ENCODE assay signal across 8 cellular contexts in the genomic region with DNA sequence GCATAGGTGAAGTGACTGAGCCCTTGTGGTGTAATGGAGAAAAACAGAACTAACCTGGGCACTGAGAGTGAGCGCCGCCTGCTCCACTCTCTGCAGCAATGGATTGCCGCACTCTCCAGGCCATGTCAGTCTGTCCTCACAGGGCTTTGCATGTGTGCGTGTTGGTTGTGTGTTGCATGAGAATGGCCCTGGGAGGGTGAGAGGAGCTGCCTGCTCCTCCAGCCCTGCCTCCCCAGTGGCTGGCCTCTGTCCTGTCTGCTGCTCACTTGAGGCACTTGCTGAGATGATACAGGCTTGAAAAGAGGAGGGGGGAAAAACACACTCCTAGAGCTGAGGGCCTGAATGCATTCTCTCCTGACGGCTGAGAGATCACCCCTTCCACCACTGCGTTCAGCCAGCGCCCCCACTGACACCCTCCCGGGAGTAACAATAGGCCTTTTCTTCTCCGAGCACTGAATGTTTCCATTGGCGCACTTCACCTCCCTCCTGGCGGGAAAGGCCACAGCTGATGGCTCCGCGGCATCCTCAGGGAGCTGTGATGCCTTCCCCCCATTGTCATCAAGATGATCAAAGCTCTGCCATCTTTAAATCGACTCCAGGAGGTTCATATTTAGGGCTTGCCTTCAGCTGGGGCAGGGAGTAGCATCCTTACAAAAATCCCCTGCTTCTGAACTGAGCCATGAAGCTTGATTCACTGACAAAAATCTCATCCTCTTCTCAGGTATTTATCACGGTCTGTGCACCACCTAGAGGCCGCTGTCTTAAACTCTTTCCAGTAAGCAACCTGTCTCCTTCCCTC. TPM values are rescaled to one million over a fixed set of nuclear protein-coding genes. Genes with fewer than 3 reads are reported as not detected.
DNase-seq lines count a peak whose midpoint lies in the region; ATAC-seq, FAIRE-seq and TF ChIP-seq lines count a peak whose summit lies in the region.

No MANE protein-coding gene starts in this region.

- H3K9ac ChIP-seq in OCI-LY3 (ENCODE audit: low read length) (no peak overlapping the region), K562 (ENCODE audit: insufficient read depth in 1 of 2, low read depth in 2 of 2, low read length in 2 of 2) (no peak overlapping the region)

- peak; percentile 70 for ATAC-seq in GM18499 (IDR thresholded peaks at IDR 0.05; ENCODE audit: insufficient read depth, unreplicated experiment)
- ATAC-seq in K562, result peak; percentile 88

- intact Hi-C loops in K562 (cut with micrococcal nuclease), result loop anchor here (1.0 to 10.0 kb wide), 5 partner anchors 288 to 980 kb away; a partner anchor contains a TSS

- H3K4me2 ChIP-seq in OCI-LY3 (ENCODE audit: low read length) (no peak overlapping the region), K562 (ENCODE audit: insufficient read depth, low read length) (no peak overlapping the region)

- peaks cover 8% of the 10 kb centered on the region for H3K4me1 ChIP-seq in OCI-LY3 (ENCODE audit: low read length)
- H3K4me1 ChIP-seq in K562 (replicated peaks in 1 of 2; ENCODE audit: control insufficient read depth in 2 of 2, insufficient read depth in 2 of 2, low read length in 2 of 2), result no peaks in the 10 kb centered on the region; a peak in 2 of 5 replicates

- peak; percentile 66 for DNase-seq in AG10803 (ENCODE audit: low read depth)
- peak; percentile 72 for DNase-seq in HT-29 (ENCODE audit: low spot score)
- DNase-seq in K562 (ENCODE audit: extremely low read depth in 1 of 4, low spot score in 3 of 4), result peak in 2 of 4 experiments; percentile 32 to 58
- peak; percentile 53 for DNase-seq in smooth muscle cell of the brain vasculature (ENCODE audit: low read depth, low spot score)
- no peak for DNase-seq in NCI-H187 treated with DMSO at 0.1 percent for 48 hours (lab: John Stamatoyannopoulos, UW)

- CTCF ChIA-PET in K562 (lab: Yijun Ruan, JAX; ENCODE audit: low intra/inter-chr PET ratio), result interaction anchor here (0.6 to 1.5 kb wide), 5 partner anchors 566 to 1443 kb away, joined by 3 to 7 read pairs (median 5); no protein-coding TSS in a partner anchor

- no peaks in the 10 kb centered on the region for H3K9me1 ChIP-seq in K562 (ENCODE audit: control insufficient read depth, insufficient read depth, low read length)

- H3K36me3 ChIP-seq in OCI-LY3 (replicated peaks; ENCODE audit: low read depth, low read length) (no peaks in the 10 kb centered on the region), K562 (ENCODE audit: control insufficient read depth, insufficient read depth, low read length) (no peaks in the 10 kb centered on the region)

- H3K4me3 ChIP-seq in AG10803 (ENCODE audit: low read length) (no peak overlapping the region), OCI-LY3 (ENCODE audit: low read length) (no peak overlapping the region), K562 (no peak overlapping the region), iPS-18c (ENCODE audit: insufficient read depth, low read depth, low read length) (peak overlapping the region; percentile 16; the same call in 1 of the 2 replicates)

- 6% methylated on average over 16 of the region's 16 CpGs for WGBS in K562 (ENCODE audit: insufficient coverage, low coverage, missing lambda C conversion rate)

- TF ChIP-seq EP300 in K562 (IDR thresholded peaks at IDR 0.05; ENCODE audit: low read length), result no peak

- no peaks in the 10 kb centered on the region for H3K79me2 ChIP-seq in OCI-LY3 (ENCODE audit: low read length)
- no peaks in the 10 kb centered on the region for H3K79me2 ChIP-seq in K562 (ENCODE audit: control insufficient read depth, insufficient read depth, low read length)

- BruUV-seq in K562 (replicated peaks; lab: Mats Ljungman, UMichigan), result no TSS peak

- H4K20me1 ChIP-seq in OCI-LY3 (ENCODE audit: insufficient read depth, low read length) (no peaks in the 10 kb centered on the region), K562 (replicated peaks; ENCODE audit: control insufficient read depth, insufficient read depth, low read length) (no peaks in the 10 kb centered on the region)

- H2AFZ ChIP-seq in OCI-LY3 (ENCODE audit: low read depth, low read length) (no peak overlapping the region), K562 (ENCODE audit: low read depth, low read length) (no peak overlapping the region)

- peak; percentile 70 for FAIRE-seq in K562 (lab: Jason Lieb, UNC)

- no peak overlapping the region for H3K27ac ChIP-seq in OCI-LY3 (ENCODE audit: low read length)
- no peak overlapping the region for H3K27ac ChIP-seq in K562 (ENCODE audit: extremely low read depth, low read depth, low read length)

- TF ChIP-seq RAD21 in K562 (CRISPR knock-in tag; conservative IDR thresholded peaks at IDR 0.05 in 1 of 2, IDR thresholded peaks at IDR 0.05 in 1 of 2), result peak; percentile 60 to 78

- POLR2A ChIA-PET in K562 (lab: Yijun Ruan, JAX), result interaction anchor here (1.3 kb wide), 1 partner anchor 9 kb away, joined by 3 read pairs; no protein-coding TSS in a partner anchor

- H3K27me3 ChIP-seq in OCI-LY3 (ENCODE audit: low read depth, low read length) (peaks cover 36% of the 10 kb centered on the region), K562 (ENCODE audit: control insufficient read depth in 2 of 2, insufficient read depth in 2 of 2, low read length in 2 of 2) (peaks cover 26 to 55% of the 10 kb centered on the region in 2 experiments)

- no peaks in the 10 kb centered on the region for H3K9me3 ChIP-seq in OCI-LY3 (ENCODE audit: insufficient read depth, low read length)
- no peaks in the 10 kb centered on the region for H3K9me3 ChIP-seq in K562 (replicated peaks; ENCODE audit: control insufficient read depth, insufficient read depth, low read depth, low read length)
- no peaks in the 10 kb centered on the region for H3K9me3 ChIP-seq in iPS-18c (ENCODE audit: control insufficient read depth, insufficient read depth, low read length)

- TF ChIP-seq POLR2A in K562 (conservative IDR thresholded peaks at IDR 0.05), result no peak

- in situ Hi-C loops in K562 (cut with MboI), result loop anchor here (5.0 to 25.0 kb wide), 3 partner anchors 713 to 1258 kb away; no protein-coding TSS in a partner anchor

- peak; percentile 68 for TF ChIP-seq CTCF in AG10803 (conservative IDR thresholded peaks at IDR 0.05; ENCODE audit: low read length)
- peak; percentile 59 for TF ChIP-seq CTCF in OCI-LY3 (IDR thresholded peaks at IDR 0.05; ENCODE audit: low read depth, low read length)
- TF ChIP-seq CTCF in K562 (IDR thresholded peaks at IDR 0.05 in 2 of 3, conservative IDR thresholded peaks at IDR 0.05 in 1 of 3; ENCODE audit: insufficient read depth in 2 of 3, low read depth in 1 of 3, low read length in 3 of 3), result peak; percentile 56 to 77 (median 65)

TF ChIP-seq in K562, 482 proteins besides CTCF, POLR2A, EP300 and RAD21 (continues in another document):
- TF ChIP-seq HDAC2 (IDR thresholded peaks at IDR 0.05), result no peak
- TF ChIP-seq, protein P1, sequence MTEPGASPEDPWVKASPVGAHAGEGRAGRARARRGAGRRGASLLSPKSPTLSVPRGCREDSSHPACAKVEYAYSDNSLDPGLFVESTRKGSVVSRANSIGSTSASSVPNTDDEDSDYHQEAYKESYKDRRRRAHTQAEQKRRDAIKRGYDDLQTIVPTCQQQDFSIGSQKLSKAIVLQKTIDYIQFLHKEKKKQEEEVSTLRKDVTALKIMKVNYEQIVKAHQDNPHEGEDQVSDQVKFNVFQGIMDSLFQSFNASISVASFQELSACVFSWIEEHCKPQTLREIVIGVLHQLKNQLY (CRISPR knock-in tag; conservative IDR thresholded peaks at IDR 0.05), result no peak
- no peak for TF ChIP-seq SNIP1 (IDR thresholded peaks at IDR 0.05; ENCODE audit: low read depth)
- no peak for TF ChIP-seq CBX2 (IDR thresholded peaks at IDR 0.05; ENCODE audit: insufficient read depth, low read length, poor library complexity, severe bottlenecking)
- TF ChIP-seq SMC3 (conservative IDR thresholded peaks at IDR 0.05; ENCODE audit: insufficient read depth, low read depth, low read length), result peak; percentile 35; the same call in 1 of the 2 replicates
- TF ChIP-seq RBM25 (IDR thresholded peaks at IDR 0.05; ENCODE audit: low read depth, low read length, severe bottlenecking), result no peak
- TF ChIP-seq, protein P2, sequence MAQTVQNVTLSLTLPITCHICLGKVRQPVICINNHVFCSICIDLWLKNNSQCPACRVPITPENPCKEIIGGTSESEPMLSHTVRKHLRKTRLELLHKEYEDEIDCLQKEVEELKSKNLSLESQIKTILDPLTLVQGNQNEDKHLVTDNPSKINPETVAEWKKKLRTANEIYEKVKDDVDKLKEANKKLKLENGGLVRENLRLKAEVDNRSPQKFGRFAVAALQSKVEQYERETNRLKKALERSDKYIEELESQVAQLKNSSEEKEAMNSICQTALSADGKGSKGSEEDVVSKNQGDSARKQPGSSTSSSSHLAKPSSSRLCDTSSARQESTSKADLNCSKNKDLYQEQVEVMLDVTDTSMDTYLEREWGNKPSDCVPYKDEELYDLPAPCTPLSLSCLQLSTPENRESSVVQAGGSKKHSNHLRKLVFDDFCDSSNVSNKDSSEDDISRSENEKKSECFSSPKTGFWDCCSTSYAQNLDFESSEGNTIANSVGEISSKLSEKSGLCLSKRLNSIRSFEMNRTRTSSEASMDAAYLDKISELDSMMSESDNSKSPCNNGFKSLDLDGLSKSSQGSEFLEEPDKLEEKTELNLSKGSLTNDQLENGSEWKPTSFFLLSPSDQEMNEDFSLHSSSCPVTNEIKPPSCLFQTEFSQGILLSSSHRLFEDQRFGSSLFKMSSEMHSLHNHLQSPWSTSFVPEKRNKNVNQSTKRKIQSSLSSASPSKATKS (CRISPR knock-in tag; IDR thresholded peaks at IDR 0.05), result no peak

RNA-seq across cellular contexts. Expression of a gene that starts 49.9 kb away (rescaled TPM):
- not detected in 2 replicates for total RNA-seq in HT-29 (2014; rRNA removed; shearing (Covaris generic))
- not detected in 2 replicates for total RNA-seq in K562 (2011; cell fraction: chromatin; rRNA removed; ENCODE audit: low replicate concordance)
- not detected in 2 replicates for total RNA-seq in K562 (2011; cell fraction: nucleolus; rRNA removed)
- total RNA-seq in K562 (2011; cell fraction: nucleoplasm; rRNA removed), result not detected in 2 replicates
- total RNA-seq in K562 (2014; rRNA removed) (not detected in 2 replicates), K562 (2014; rRNA removed; fragmentation: Illumina TruSeq; extraction: Trizol) (not detected in 2 replicates), K562 (2015; rRNA removed; fragmentation: Illumina TruSeq; extraction: Trizol) (not detected in 2 replicates), K562 (2021) (not detected in 2 replicates)
- polyA plus RNA-seq in K562 (2011; rRNA removed) (not detected in 2 replicates), K562 (2014; fragmentation: Illumina TruSeq; extraction: Trizol) (not detected in 2 replicates), K562 (2014; fragmentation: Nextera tagmentation; extraction: Ambion mirVana) (not detected), K562 (2014; rRNA removed) (not detected in 2 replicates)
- polyA plus RNA-seq in K562 (2011; cell fraction: cytosol; rRNA removed), result not detected in 2 replicates
- polyA plus RNA-seq in K562 (2011; cell fraction: nucleus; rRNA removed), result not detected in 2 replicates
- polyA plus RNA-seq in K562 (2012), result not detected in 2 replicates
- not detected in 2 replicates for polyA minus RNA-seq in K562 (2011; rRNA and poly(A)+ RNA removed)
- polyA minus RNA-seq in K562 (2011; cell fraction: cytosol; rRNA and poly(A)+ RNA removed), result not detected in 2 replicates
- polyA minus RNA-seq in K562 (2011; cell fraction: nucleus; rRNA and poly(A)+ RNA removed), result not detected in 2 replicates
